Comparison of ENCODE assay signal across 21 cellular contexts in the genomic region with DNA sequence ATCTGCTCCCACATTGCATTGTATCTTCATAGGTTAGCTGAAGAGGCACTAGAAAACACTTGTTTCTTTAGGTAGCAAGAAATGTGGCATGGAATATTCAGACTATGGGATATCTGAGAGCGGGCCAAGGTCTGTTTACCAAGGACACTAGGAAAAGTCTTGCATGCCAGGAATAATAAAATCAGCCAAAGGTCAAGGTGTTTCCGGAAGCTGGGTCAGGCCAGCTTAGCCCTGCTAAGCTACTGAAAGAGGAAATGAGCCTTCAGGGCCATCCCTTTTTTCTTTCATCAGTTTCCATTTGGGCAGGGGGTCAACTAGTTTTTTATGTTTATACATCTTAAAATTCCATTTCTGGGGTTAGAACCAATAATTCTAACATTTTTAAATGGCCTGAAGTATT.
"Had no signal": no experiment of that assay in that cellular context is flagged by ENCODE, and none has a peak within 500 bp of the region (broad histone marks: within the 10 kb centered on the region; RNA-seq: fewer than 3 reads in every experiment).

No MANE protein-coding gene starts in this region.

- H3K4me3 Mint-ChIP-seq: activated B cell treated with CpG ODN at 0.5 μM for 24 hours; activated CD4-positive, alpha-beta T cell treated with anti-CD3 and anti-CD28 coated beads for 36 hours; naive B cell; T-cell; type B pancreatic cell had no signal

- H3K27ac ChIP-seq: adrenal gland, breast epithelium, coronary artery, foreskin keratinocyte, lower lobe of right lung, sigmoid colon, thoracic aorta, vagina had no signal

- H3K9me3 Mint-ChIP-seq: activated B cell treated with CpG ODN at 0.5 μM for 24 hours, type B pancreatic cell had no signal

- H3K36me3 Mint-ChIP-seq: naive B cell, T-cell, type B pancreatic cell had no signal

- ATAC-seq: activated CD4-positive, alpha-beta T cell treated with anti-CD3 and anti-CD28 coated beads for 36 hours; activated naive CD4-positive, alpha-beta T cell treated with anti-CD3 and anti-CD28 coated beads, Interleukin-2, amount 50 U/mL, for 72 hours; foreskin keratinocyte; lower lobe of right lung; T-cell had no signal

- H3K27ac Mint-ChIP-seq: activated B cell treated with CpG ODN at 0.5 μM for 24 hours; activated CD4-positive, alpha-beta T cell treated with anti-CD3 and anti-CD28 coated beads for 36 hours; activated naive CD4-positive, alpha-beta T cell treated with anti-CD3 and anti-CD28 coated beads, Interleukin-2, amount 50 U/mL, for 72 hours; naive B cell; T-cell; type B pancreatic cell had no signal

- H3K36me3 ChIP-seq: adrenal gland, breast epithelium, lower lobe of right lung, sigmoid colon, thoracic aorta, vagina had no signal

- H3K4me3 ChIP-seq: adrenal gland, breast epithelium, coronary artery, lower lobe of right lung, sigmoid colon, thoracic aorta, vagina had no signal

- H3K27me3 Mint-ChIP-seq: naive B cell, T-cell, type B pancreatic cell had no signal

- H3K4me1 Mint-ChIP-seq: activated B cell treated with CpG ODN at 0.5 μM for 24 hours, naive B cell had no signal

- H3K9me3 ChIP-seq: adrenal gland, breast epithelium, lower lobe of right lung, sigmoid colon, thoracic aorta, vagina had no signal

- DNase-seq: activated B cell treated with CpG ODN at 0.5 μM for 24 hours; activated CD4-positive, alpha-beta T cell treated with anti-CD3 and anti-CD28 coated beads for 36 hours; activated CD4-positive, alpha-beta T cell treated with anti-CD3 and anti-CD28 coated beads, Interleukin-2, amount 50 U/mL, for 4 hours; activated gamma-delta T cell; activated T-cell treated with anti-CD3 and anti-CD28 coated beads, Interleukin-2, amount 50 U/mL, for 48 hours; adrenal gland; foreskin keratinocyte; lower lobe of right lung; mesendoderm; naive B cell; sigmoid colon; stimulated activated CD4-positive, alpha-beta T cell treated with anti-CD3 and anti-CD28 coated beads, Interleukin-4, amount 100 ng/mL, for 1 hour; stimulated activated naive CD4-positive, alpha-beta T cell treated with Interleukin-2 at 50 U/mL for 16 hours; T-cell; T1000 had no signal

- H3K4me1 ChIP-seq: adrenal gland, breast epithelium, foreskin keratinocyte, lower lobe of right lung, sigmoid colon, vagina had no signal
